Comparison of ENCODE assay signal across 14 cellular contexts in the genomic region with DNA sequence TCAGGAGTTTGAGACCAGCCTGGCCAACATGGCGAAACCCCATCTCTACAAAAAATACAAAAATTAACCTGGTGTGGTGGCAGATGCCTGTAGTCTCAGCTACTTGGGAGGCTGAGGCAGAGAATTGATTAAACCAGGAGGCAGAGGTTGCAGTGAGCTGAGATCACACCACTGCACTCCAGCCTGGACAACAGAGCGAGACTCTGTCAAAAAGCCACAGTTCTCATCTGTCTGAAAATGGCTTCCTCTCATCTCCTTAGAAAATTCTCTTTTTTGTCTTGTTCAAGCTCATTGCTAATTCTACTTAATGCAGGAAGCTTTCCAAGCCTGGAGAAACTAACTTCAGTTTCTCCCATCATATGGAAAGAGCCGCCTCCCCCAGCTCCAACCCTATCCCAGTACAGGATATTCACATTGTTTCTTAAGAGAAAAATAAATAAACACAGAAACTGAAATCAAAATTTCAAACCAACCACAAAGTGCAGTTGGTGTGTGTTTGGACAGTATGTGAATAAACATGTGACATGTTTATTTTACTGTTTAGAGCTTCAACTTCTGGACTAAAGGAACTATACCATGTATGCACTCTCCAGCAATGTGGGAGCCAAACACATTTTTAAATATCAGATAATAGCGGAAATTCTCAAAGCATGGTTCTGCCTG. TPM values are rescaled to one million over a fixed set of nuclear protein-coding genes. Genes with fewer than 3 reads are reported as not detected.
DNase-seq lines count a peak whose midpoint lies in the region; ATAC-seq, FAIRE-seq and TF ChIP-seq lines count a peak whose summit lies in the region.
"Had no signal": no experiment of that assay in that cellular context is flagged by ENCODE, and none has a peak within 500 bp of the region (broad histone marks: within the 10 kb centered on the region; RNA-seq: fewer than 3 reads in every experiment).

No MANE protein-coding gene starts in this region.

- no peak overlapping the region for H3K27ac Mint-ChIP-seq in effector memory CD8-positive, alpha-beta T cell
- H3K27ac Mint-ChIP-seq: nephron progenitor cell had no signal

- no peaks in the 10 kb centered on the region for H3K9me3 Mint-ChIP-seq in effector memory CD8-positive, alpha-beta T cell
- H3K9me3 Mint-ChIP-seq: nephron progenitor cell had no signal

- intact Hi-C loops in gastrocnemius medialis (cut with DNase I; ENCODE audit: low total_unique reads), result no loop called here

- no peaks in the 10 kb centered on the region for H3K79me2 ChIP-seq in osteoblast (ENCODE audit: insufficient read depth, low read length)

- peaks cover 12% of the 10 kb centered on the region for H3K4me1 ChIP-seq in osteoblast (ENCODE audit: insufficient read depth, low read length)
- H3K4me1 ChIP-seq in gastrocnemius medialis, result peaks cover 10 to 11% of the 10 kb centered on the region in 2 donors

- H3K27me3 Mint-ChIP-seq in effector memory CD8-positive, alpha-beta T cell, result peaks cover 0 to 14% of the 10 kb centered on the region in 2 donors

- H3K27me3 ChIP-seq in osteoblast (ENCODE audit: insufficient read depth, low read length) (no peaks in the 10 kb centered on the region), gastrocnemius medialis (no peaks in the 10 kb centered on the region)
- H3K27me3 ChIP-seq: BLaER1 had no signal

- H3K4me3 ChIP-seq in osteoblast (ENCODE audit: insufficient read depth, low read length) (no peak overlapping the region), gastrocnemius medialis (no peak overlapping the region)
- H3K4me3 ChIP-seq: BLaER1 had no signal

- no peak overlapping the region for H3K4me2 ChIP-seq in osteoblast (ENCODE audit: insufficient read depth, low read length)
- H3K4me2 ChIP-seq: BLaER1 had no signal

- H3K9me3 ChIP-seq in osteoblast (ENCODE audit: low read depth, low read length) (no peaks in the 10 kb centered on the region), gastrocnemius medialis (no peaks in the 10 kb centered on the region)
- H3K9me3 ChIP-seq: BLaER1 had no signal

- H2AFZ ChIP-seq in osteoblast (ENCODE audit: low read length), result peak overlapping the region; percentile 3

- DNase-seq in GM19239 (ENCODE audit: insufficient read length, low spot score) (no peak), osteoblast (ENCODE audit: insufficient read length, low spot score, missing footprints) (no peak), gastrocnemius medialis (no peak), T-helper 9 cell (no peak)
- no peak for DNase-seq in activated CD4-positive, alpha-beta T cell treated with anti-CD3 and anti-CD28 coated beads for 4 hours
- DNase-seq in effector memory CD8-positive, alpha-beta T cell, result no peak
- DNase-seq: activated naive CD4-positive, alpha-beta T cell treated with Interleukin-2 at 50 U/mL for 16 hours; NCI-H187 treated with DMSO at 0.1 percent for 48 hours; nephron progenitor cell; substantia nigra had no signal

- no peaks in the 10 kb centered on the region for H3K4me1 Mint-ChIP-seq in effector memory CD8-positive, alpha-beta T cell (ENCODE audit: low read depth in 2 of 2)
- H3K4me1 Mint-ChIP-seq: nephron progenitor cell had no signal

- H3K27ac ChIP-seq in osteoblast (ENCODE audit: low read depth, low read length), result no peak overlapping the region
- peak overlapping the region in 2 of 4 donors; percentile 16 to 45 for H3K27ac ChIP-seq in gastrocnemius medialis
- H3K27ac ChIP-seq: BLaER1 had no signal

- no peak for TF ChIP-seq CTCF in osteoblast (IDR thresholded peaks at IDR 0.05; ENCODE audit: extremely low read depth, low read depth, low read length)
- TF ChIP-seq CTCF in gastrocnemius medialis (IDR thresholded peaks at IDR 0.05 in 4 of 5, conservative IDR thresholded peaks at IDR 0.05 in 1 of 5), result no peak

- no peaks in the 10 kb centered on the region for H4K20me1 ChIP-seq in osteoblast (ENCODE audit: insufficient read depth, low read length)
- H4K20me1 ChIP-seq: BLaER1 had no signal

- no peaks in the 10 kb centered on the region for H3K36me3 ChIP-seq in osteoblast (ENCODE audit: insufficient read depth, low read length)
- no peaks in the 10 kb centered on the region for H3K36me3 ChIP-seq in gastrocnemius medialis
- H3K36me3 ChIP-seq: BLaER1 had no signal

- peak; percentile 21 for FAIRE-seq in GM19239 (lab: Jason Lieb, UNC)

- in situ Hi-C loops in gastrocnemius medialis (cut with MboI; ENCODE audit: low sequenced_read_pairs in 4 of 4), result no loop called here

- TF ChIP-seq POLR2A in gastrocnemius medialis (IDR thresholded peaks at IDR 0.05), result no peak

- ATAC-seq in HG02798 (IDR thresholded peaks at IDR 0.05; ENCODE audit: poor library complexity, unreplicated experiment) (peak; percentile 85), HG03565 (IDR thresholded peaks at IDR 0.05; ENCODE audit: unreplicated experiment) (peak; percentile 68), gastrocnemius medialis (no peak)
- ATAC-seq in effector memory CD8-positive, alpha-beta T cell (replicated peaks), result no peak
- ATAC-seq: left lobe of liver had no signal

- H3K4me3 Mint-ChIP-seq in effector memory CD8-positive, alpha-beta T cell, result no peak overlapping the region
- H3K4me3 Mint-ChIP-seq: nephron progenitor cell had no signal

- no peaks in the 10 kb centered on the region for H3K36me3 Mint-ChIP-seq in effector memory CD8-positive, alpha-beta T cell (ENCODE audit: insufficient read depth)

RNA-seq across cellular contexts. Expression of a gene that starts 55.0 kb away (rescaled TPM):
- total RNA-seq in osteoblast, result 20.6 and 23.3 TPM in 2 replicates
- 10 to 100 TPM; 11.4 to 27.9 (median 26.6) TPM for total RNA-seq in gastrocnemius medialis

Comparison
In these comparisons a context has a peak if more than half of its experiments do, and no peak if none do; other contexts are left out.
1. ATAC-seq: peak in HG02798 (single experiment) and HG03565 (single experiment); none in effector memory CD8-positive, alpha-beta T cell (single experiment) and gastrocnemius medialis (0 of 2).